ENCODE assay signal across 28 cellular contexts in the genomic region with DNA sequence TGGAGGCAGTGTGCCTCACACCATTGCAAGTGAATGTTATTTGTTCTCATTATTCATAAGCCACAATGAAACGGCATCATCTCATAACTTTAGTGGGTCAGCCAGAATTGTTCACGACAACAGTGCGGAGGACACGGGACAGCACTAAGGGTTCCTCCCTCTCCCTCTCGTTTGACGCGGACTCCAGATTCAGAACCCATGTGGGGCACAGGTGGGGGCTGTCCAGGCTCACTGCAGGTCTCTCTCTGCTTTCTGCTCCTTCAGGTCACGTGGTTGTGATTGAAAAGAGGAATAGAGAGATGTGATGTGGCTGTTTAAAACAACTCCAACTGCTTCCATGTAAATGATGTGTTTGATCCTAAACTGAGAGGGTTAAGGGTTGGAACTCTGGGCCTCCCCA. TPM values are rescaled to one million over a fixed set of nuclear protein-coding genes. Genes with fewer than 3 reads are reported as not detected.
DNase-seq lines count a peak whose midpoint lies in the region; ATAC-seq, FAIRE-seq and TF ChIP-seq lines count a peak whose summit lies in the region.
"Had no signal": no experiment of that assay in that cellular context is flagged by ENCODE, and none has a peak within 500 bp of the region (broad histone marks: within the 10 kb centered on the region; RNA-seq: fewer than 3 reads in every experiment).

No MANE protein-coding gene starts in this region.

- FAIRE-seq in GM12891 (lab: Jason Lieb, UNC) = no peak

- H3K4me3 ChIP-seq in prostate gland = no peak overlapping the region
- H3K4me3 ChIP-seq: MG63, psoas muscle, skin epidermis, uterus had no signal

- H3K27me3 Mint-ChIP-seq in activated CD8-positive, alpha-beta memory T cell treated with anti-CD3 and anti-CD28 coated beads, Interleukin-2, amount 10 ng/mL, durations not matched to agents 7 days and 5 days = no peaks in the 10 kb centered on the region
- H3K27me3 Mint-ChIP-seq in natural killer cell treated with Interleukin-12 subunit alpha and Interleukin-12 subunit beta and Interleukin-15 and Interleukin-18, amount 100 ng/mL, for 72 hours = no peaks in the 10 kb centered on the region

- TF ChIP-seq CTCF in prostate gland (IDR thresholded peaks at IDR 0.05) = no peak

- WGBS in prostate gland = 84% methylated on average over 8 of the region's 8 CpGs

- no peak for ATAC-seq in activated CD8-positive, alpha-beta memory T cell treated with anti-CD3 and anti-CD28 coated beads, Interleukin-2, amount 10 ng/mL, durations not matched to agents 7 days and 5 days
- peak in 1 of 2 donors; percentile 23 for ATAC-seq in activated naive CD4-positive, alpha-beta T cell treated with anti-CD3 and anti-CD28 coated beads, Interleukin-2, amount 50 U/mL, for 72 hours
- ATAC-seq in natural killer cell treated with Interleukin-12 subunit alpha and Interleukin-12 subunit beta and Interleukin-15 and Interleukin-18, amount 100 ng/mL, for 72 hours = peak in 1 of 2 donors; percentile 32
- ATAC-seq in GM19395 (IDR thresholded peaks at IDR 0.05; ENCODE audit: unreplicated experiment) = no peak
- ATAC-seq: left colon, PC-3, psoas muscle had no signal

- no peaks in the 10 kb centered on the region for H3K9me3 ChIP-seq in prostate gland
- H3K9me3 ChIP-seq: MG63, psoas muscle, uterus had no signal

- H3K27ac ChIP-seq in prostate gland = no peak overlapping the region
- H3K27ac ChIP-seq: brain microvascular endothelial cell, psoas muscle, uterus, VCaP had no signal

- peaks cover 26% of the 10 kb centered on the region for H3K36me3 Mint-ChIP-seq in activated CD8-positive, alpha-beta memory T cell treated with anti-CD3 and anti-CD28 coated beads, Interleukin-2, amount 10 ng/mL, durations not matched to agents 7 days and 5 days
- H3K36me3 Mint-ChIP-seq in activated naive CD4-positive, alpha-beta T cell treated with anti-CD3 and anti-CD28 coated beads, Interleukin-2, amount 50 U/mL, for 72 hours = peaks cover 20 to 38% of the 10 kb centered on the region in 2 donors
- H3K36me3 Mint-ChIP-seq in natural killer cell treated with Interleukin-12 subunit alpha and Interleukin-12 subunit beta and Interleukin-15 and Interleukin-18, amount 100 ng/mL, for 72 hours = peaks cover 6% of the 10 kb centered on the region

- no peaks in the 10 kb centered on the region for H3K9me3 Mint-ChIP-seq in activated CD8-positive, alpha-beta memory T cell treated with anti-CD3 and anti-CD28 coated beads, Interleukin-2, amount 10 ng/mL, durations not matched to agents 7 days and 5 days (ENCODE audit: low read depth)
- peaks cover 5 to 6% of the 10 kb centered on the region in 2 donors for H3K9me3 Mint-ChIP-seq in activated naive CD4-positive, alpha-beta T cell treated with anti-CD3 and anti-CD28 coated beads, Interleukin-2, amount 50 U/mL, for 72 hours
- H3K9me3 Mint-ChIP-seq in natural killer cell treated with Interleukin-12 subunit alpha and Interleukin-12 subunit beta and Interleukin-15 and Interleukin-18, amount 100 ng/mL, for 72 hours = peaks cover 4% of the 10 kb centered on the region

- no peaks in the 10 kb centered on the region for H3K4me1 ChIP-seq in prostate gland (replicated peaks)
- H3K4me1 ChIP-seq: psoas muscle, uterus had no signal

- peak overlapping the region; percentile 66 for H3K27ac Mint-ChIP-seq in activated CD8-positive, alpha-beta memory T cell treated with anti-CD3 and anti-CD28 coated beads, Interleukin-2, amount 10 ng/mL, durations not matched to agents 7 days and 5 days
- peak overlapping the region; percentile 46 to 86 for H3K27ac Mint-ChIP-seq in activated naive CD4-positive, alpha-beta T cell treated with anti-CD3 and anti-CD28 coated beads, Interleukin-2, amount 50 U/mL, for 72 hours
- peak overlapping the region; percentile 97 to 98 for H3K27ac Mint-ChIP-seq in natural killer cell treated with Interleukin-12 subunit alpha and Interleukin-12 subunit beta and Interleukin-15 and Interleukin-18, amount 100 ng/mL, for 72 hours

- no peak overlapping the region for H3K4me3 Mint-ChIP-seq in activated CD8-positive, alpha-beta memory T cell treated with anti-CD3 and anti-CD28 coated beads, Interleukin-2, amount 10 ng/mL, durations not matched to agents 7 days and 5 days
- peak overlapping the region; percentile 66 for H3K4me3 Mint-ChIP-seq in natural killer cell treated with Interleukin-12 subunit alpha and Interleukin-12 subunit beta and Interleukin-15 and Interleukin-18, amount 100 ng/mL, for 72 hours
- H3K4me3 Mint-ChIP-seq: activated naive CD8-positive, alpha-beta T cell treated with anti-CD3 and anti-CD28 coated beads, Interleukin-2, amount 10 ng/mL, durations not matched to agents 7 days and 5 days; neural crest cell had no signal

- CTCF ChIA-PET in activated CD8-positive, alpha-beta memory T cell treated with anti-CD3 and anti-CD28 coated beads, Interleukin-2, amount 10 ng/mL, durations not matched to agents 7 days and 5 days (lab: Charles Lee) = interaction anchor here (0.8 to 1.7 kb wide), 3 partner anchors 8 to 146 kb away, joined by 3 to 4 read pairs (median 3); no protein-coding TSS in a partner anchor

- H3K4me1 Mint-ChIP-seq in activated CD8-positive, alpha-beta memory T cell treated with anti-CD3 and anti-CD28 coated beads, Interleukin-2, amount 10 ng/mL, durations not matched to agents 7 days and 5 days = peaks cover 82% of the 10 kb centered on the region
- peaks cover 64 to 84% of the 10 kb centered on the region in 2 donors for H3K4me1 Mint-ChIP-seq in natural killer cell treated with Interleukin-12 subunit alpha and Interleukin-12 subunit beta and Interleukin-15 and Interleukin-18, amount 100 ng/mL, for 72 hours (ENCODE audit: low read depth in 2 of 2)

- H3K36me3 ChIP-seq in prostate gland = no peaks in the 10 kb centered on the region
- H3K36me3 ChIP-seq: brain microvascular endothelial cell, MG63, uterus had no signal

- intact Hi-C loops in prostate gland (cut with DNase I) = no loop called here

- no peak for TF ChIP-seq POLR2A in GM12891 (IDR thresholded peaks at IDR 0.05; ENCODE audit: low read depth, low read length)
- TF ChIP-seq POLR2A in prostate gland (IDR thresholded peaks at IDR 0.05) = no peak

- DNase-seq in activated CD8-positive, alpha-beta memory T cell treated with anti-CD3 and anti-CD28 coated beads, Interleukin-2, amount 10 ng/mL, durations not matched to agents 7 days and 5 days = no peak
- DNase-seq in activated CD8-positive, alpha-beta memory T cell treated with anti-CD3 and anti-CD28 coated beads, Interleukin-2, amount 50 U/mL, for 4 hours = no peak
- DNase-seq in GM12891 (ENCODE audit: insufficient read length, low spot score) = no peak
- DNase-seq in activated naive CD4-positive, alpha-beta T cell treated with anti-CD3 and anti-CD28 coated beads, Interleukin-2, amount 50 U/mL, for 72 hours (ENCODE audit: low spot score in 2 of 2) = no peak
- no peak for DNase-seq in natural killer cell treated with Interleukin-12 subunit alpha and Interleukin-12 subunit beta and Interleukin-15 and Interleukin-18, amount 100 ng/mL, for 72 hours (ENCODE audit: low spot score)
- DNase-seq in stimulated activated CD4-positive, alpha-beta T cell treated with anti-CD3 and anti-CD28 coated beads, Interleukin-12 subunit alpha, Interleukin-12 subunit beta, amount 100 ng/mL, for 4 hours = no peak
- no peak for DNase-seq in prostate gland (ENCODE audit: low spot score)
- DNase-seq: ACHN; activated naive CD8-positive, alpha-beta T cell treated with anti-CD3 and anti-CD28 coated beads, Interleukin-2, amount 10 ng/mL, durations not matched to agents 7 days and 5 days; brain microvascular endothelial cell; cortex of kidney; DMS79; erythroblast; left colon; MG63; NCI-H1436 treated with DMSO at 0.1 percent for 48 hours; NCI-H2171 treated with DMSO at 0.1 percent for 48 hours; NCI-H69; PC-3; psoas muscle; SHP77 treated with DMSO at 0.1 percent for 48 hours; stimulated activated CD4-positive, alpha-beta T cell treated with anti-CD3 and anti-CD28 coated beads, Interleukin-2, amount 100 ng/mL, for 48 hours; substantia nigra; uterus had no signal

- no peaks in the 10 kb centered on the region for H3K27me3 ChIP-seq in prostate gland (replicated peaks; ENCODE audit: insufficient read depth)
- H3K27me3 ChIP-seq: brain microvascular endothelial cell, MG63, uterus had no signal

TF ChIP-seq in GM12891, 5 proteins besides CTCF, POLR2A, EP300 and RAD21:
- TF ChIP-seq POLR2AphosphoS5 (IDR thresholded peaks at IDR 0.05; ENCODE audit: low read depth, low read length) (no peak), SPI1 (IDR thresholded peaks at IDR 0.05; ENCODE audit: low read depth, low read length) (peak; percentile 62)

RNA-seq across cellular contexts. Expression of gene RUNX1, which starts 13.5 kb away (rescaled TPM):
- 10 to 100 TPM; 23.3 to 35.3 TPM for total RNA-seq in activated CD8-positive, alpha-beta memory T cell treated with anti-CD3 and anti-CD28 coated beads, Interleukin-2, amount 10 ng/mL, durations not matched to agents 7 days and 5 days
- polyA plus RNA-seq in GM12891 (2012; ENCODE audit: low read depth, missing spikeins) = 16.1 TPM
- 10 to 100 TPM; 44.9 to 80.4 TPM for total RNA-seq in activated naive CD4-positive, alpha-beta T cell treated with anti-CD3 and anti-CD28 coated beads, Interleukin-2, amount 50 U/mL, for 72 hours
- 100 to 1,000 TPM in 1 of 2 donors, 10 to 100 TPM in 1; 67.8 to 121 TPM for total RNA-seq in natural killer cell treated with Interleukin-12 subunit alpha and Interleukin-12 subunit beta and Interleukin-15 and Interleukin-18, amount 100 ng/mL, for 72 hours
- total RNA-seq in prostate gland = 10 to 100 TPM; 23.0 to 25.8 TPM
